ENCODE assay signal across 17 cellular contexts in genomic region chr2:239477606-239478005, GRCh38.
DNase-seq lines count a peak whose midpoint lies in the region; ATAC-seq and TF ChIP-seq lines count a peak whose summit lies in the region.
"Had no signal": no experiment of that assay in that cellular context is flagged by ENCODE, and none has a peak within 500 bp of the region (broad histone marks: within the 10 kb centered on the region; RNA-seq: fewer than 3 reads in every experiment).

No MANE protein-coding gene starts in this region.

- H3K4me1 Mint-ChIP-seq in dendritic cell treated with granulocyte-macrophage colony-stimulating factor and Interleukin-4, amounts not matched to agents 40 ng/mL and 50 ng/mL, for 4 days (ENCODE audit: low read depth) = peaks cover 6% of the 10 kb centered on the region
- H3K4me1 Mint-ChIP-seq: B cell; CD8-positive, alpha-beta memory T cell had no signal

- H3K27ac Mint-ChIP-seq in dendritic cell treated with granulocyte-macrophage colony-stimulating factor and Interleukin-4, amounts not matched to agents 40 ng/mL and 50 ng/mL, for 4 days = peak overlapping the region; percentile 27
- H3K27ac Mint-ChIP-seq: B cell; CD4-positive, alpha-beta T cell; CD8-positive, alpha-beta memory T cell had no signal

- H3K4me1 ChIP-seq in left ventricle myocardium inferior (no peaks in the 10 kb centered on the region), osteoblast (ENCODE audit: insufficient read depth, low read length) (no peaks in the 10 kb centered on the region)

- H3K79me2 ChIP-seq in osteoblast (ENCODE audit: insufficient read depth, low read length) = no peaks in the 10 kb centered on the region

- H3K4me3 Mint-ChIP-seq in dendritic cell treated with granulocyte-macrophage colony-stimulating factor and Interleukin-4, amounts not matched to agents 40 ng/mL and 50 ng/mL, for 4 days = no peak overlapping the region
- H3K4me3 Mint-ChIP-seq: B cell; CD4-positive, alpha-beta T cell; CD8-positive, alpha-beta memory T cell had no signal

- H2AFZ ChIP-seq in osteoblast (ENCODE audit: low read length) = no peak overlapping the region

- peaks cover 34% of the 10 kb centered on the region for H3K27me3 Mint-ChIP-seq in dendritic cell treated with granulocyte-macrophage colony-stimulating factor and Interleukin-4, amounts not matched to agents 40 ng/mL and 50 ng/mL, for 4 days
- H3K27me3 Mint-ChIP-seq: CD4-positive, alpha-beta T cell had no signal

- H3K9me3 Mint-ChIP-seq in dendritic cell treated with granulocyte-macrophage colony-stimulating factor and Interleukin-4, amounts not matched to agents 40 ng/mL and 50 ng/mL, for 4 days = no peaks in the 10 kb centered on the region
- H3K9me3 Mint-ChIP-seq: CD4-positive, alpha-beta T cell; CD8-positive, alpha-beta memory T cell had no signal

- TF ChIP-seq CTCF in left ventricle myocardium inferior (IDR thresholded peaks at IDR 0.05; ENCODE audit: borderline replicate concordance) = no peak
- no peak for TF ChIP-seq CTCF in osteoblast (IDR thresholded peaks at IDR 0.05; ENCODE audit: extremely low read depth, low read depth, low read length)

- H3K36me3 ChIP-seq in left ventricle myocardium inferior (no peaks in the 10 kb centered on the region), osteoblast (ENCODE audit: insufficient read depth, low read length) (no peaks in the 10 kb centered on the region)
- H3K36me3 ChIP-seq: BLaER1 had no signal

- H3K4me2 ChIP-seq in osteoblast (ENCODE audit: insufficient read depth, low read length) = no peak overlapping the region
- H3K4me2 ChIP-seq: BLaER1 had no signal

- no peak overlapping the region for H3K27ac ChIP-seq in left ventricle myocardium inferior (replicated peaks)
- no peak overlapping the region for H3K27ac ChIP-seq in osteoblast (ENCODE audit: low read depth, low read length)
- H3K27ac ChIP-seq: 22Rv1, BLaER1, C4-2B had no signal

- no peak for ATAC-seq in Right ventricle myocardium inferior

- intact Hi-C loops in Right ventricle myocardium inferior (cut with DNase I) = no loop called here
- intact Hi-C loops in left ventricle myocardium inferior (cut with micrococcal nuclease) = no loop called here
- intact Hi-C loops in dendritic cell treated with granulocyte-macrophage colony-stimulating factor and Interleukin-4, amounts not matched to agents 40 ng/mL and 50 ng/mL, for 4 days (cut with micrococcal nuclease) = no loop called here

- no peak overlapping the region for H3K4me3 ChIP-seq in left ventricle myocardium inferior
- no peak overlapping the region for H3K4me3 ChIP-seq in osteoblast (ENCODE audit: insufficient read depth, low read length)
- H3K4me3 ChIP-seq: BLaER1 had no signal

- H3K36me3 Mint-ChIP-seq in dendritic cell treated with granulocyte-macrophage colony-stimulating factor and Interleukin-4, amounts not matched to agents 40 ng/mL and 50 ng/mL, for 4 days (ENCODE audit: low read depth) = no peaks in the 10 kb centered on the region
- H3K36me3 Mint-ChIP-seq: CD8-positive, alpha-beta memory T cell had no signal

- DNase-seq in Right ventricle myocardium inferior (ENCODE audit: missing footprints) (peak; percentile 44), left ventricle myocardium inferior (no peak), osteoblast (ENCODE audit: insufficient read length, low spot score, missing footprints) (peak; percentile 38), DMS53 treated with DMSO at 0.1 percent for 48 hours (lab: John Stamatoyannopoulos, UW; ENCODE audit: unreplicated experiment) (no peak), DMS114 treated with DMSO at 0.1 percent for 48 hours (lab: John Stamatoyannopoulos, UW; ENCODE audit: unreplicated experiment) (no peak)
- DNase-seq: CD4-positive, alpha-beta T cell; DMS 273 treated with DMSO at 0.1 percent for 48 hours; DMS53; DND-41; GOT3; HCEC 1CT had no signal

- no peaks in the 10 kb centered on the region for H4K20me1 ChIP-seq in osteoblast (ENCODE audit: insufficient read depth, low read length)
- H4K20me1 ChIP-seq: BLaER1 had no signal

- H3K9me3 ChIP-seq in left ventricle myocardium inferior (replicated peaks) (no peaks in the 10 kb centered on the region), osteoblast (ENCODE audit: low read depth, low read length) (no peaks in the 10 kb centered on the region)
- H3K9me3 ChIP-seq: BLaER1 had no signal

- H3K27me3 ChIP-seq in left ventricle myocardium inferior (ENCODE audit: low read depth) (peaks cover 10% of the 10 kb centered on the region), osteoblast (ENCODE audit: insufficient read depth, low read length) (no peaks in the 10 kb centered on the region)
- H3K27me3 ChIP-seq: BLaER1 had no signal

Comparison
In these comparisons a context has a peak if more than half of its experiments do, and no peak if none do; other contexts are left out.
1. DNase-seq: peak in Right ventricle myocardium inferior (single experiment) and osteoblast (single experiment); none in left ventricle myocardium inferior (single experiment), DMS53 treated with DMSO at 0.1 percent for 48 hours (single experiment) and DMS114 treated with DMSO at 0.1 percent for 48 hours (single experiment).